In genomic region chr4:84939111-84939510, GRCh38 we compare ENCODE assay signal across 22 cellular contexts. TPM values are rescaled to one million over a fixed set of nuclear protein-coding genes. Genes with fewer than 3 reads are reported as not detected.
DNase-seq lines count a peak whose midpoint lies in the region; ATAC-seq and TF ChIP-seq lines count a peak whose summit lies in the region.
"Had no signal": no experiment of that assay in that cellular context is flagged by ENCODE, and none has a peak within 500 bp of the region (broad histone marks: within the 10 kb centered on the region; RNA-seq: fewer than 3 reads in every experiment).

No MANE protein-coding gene starts in this region.

- H2BK15ac ChIP-seq in mesenchymal stem cell (ENCODE audit: low read depth, poor library complexity, severe bottlenecking): no peak overlapping the region

- H3K4me1 ChIP-seq in heart left ventricle: peaks cover 5 to 41% (median 32%) of the 10 kb centered on the region in 12 donors
- peaks cover 0 to 31% of the 10 kb centered on the region in 2 donors for H3K4me1 ChIP-seq in right atrium auricular region
- H3K4me1 ChIP-seq in mammary epithelial cell (ENCODE audit: insufficient read depth, low read length): peaks cover 13% of the 10 kb centered on the region
- H3K4me1 ChIP-seq in mesenchymal stem cell (ENCODE audit: control insufficient read depth, insufficient read depth, low read depth, low read length): no peaks in the 10 kb centered on the region
- H3K4me1 ChIP-seq in upper lobe of right lung: peaks cover 19% of the 10 kb centered on the region

- no peak for TF ChIP-seq POLR2A in heart left ventricle (IDR thresholded peaks at IDR 0.05)

- H3K14ac ChIP-seq in mesenchymal stem cell (ENCODE audit: low read length in 2 of 2): no peak overlapping the region

- no peak for ATAC-seq in heart left ventricle
- no peak for ATAC-seq in upper lobe of right lung
- no peak for ATAC-seq in GM18520 (IDR thresholded peaks at IDR 0.05; ENCODE audit: unreplicated experiment)
- ATAC-seq: activated CD4-positive, alpha-beta T cell treated with anti-CD3 and anti-CD28 coated beads for 36 hours had no signal

- H3K18ac ChIP-seq in mesenchymal stem cell (ENCODE audit: low read depth in 1 of 2, low read length in 2 of 2): no peak overlapping the region

- no peaks in the 10 kb centered on the region for H4K20me1 ChIP-seq in mammary epithelial cell (ENCODE audit: insufficient read depth, low read length)

- H3K23ac ChIP-seq in mesenchymal stem cell (ENCODE audit: low read length in 2 of 2): no peak overlapping the region

- no peaks in the 10 kb centered on the region for H3K27me3 ChIP-seq in heart left ventricle
- no peaks in the 10 kb centered on the region for H3K27me3 ChIP-seq in right atrium auricular region
- no peaks in the 10 kb centered on the region for H3K27me3 ChIP-seq in mammary epithelial cell (ENCODE audit: insufficient read depth, low read length)
- H3K27me3 ChIP-seq in mesenchymal stem cell (ENCODE audit: control insufficient read depth in 1 of 2, insufficient read depth in 1 of 2, low read length in 2 of 2): no peaks in the 10 kb centered on the region
- H3K27me3 ChIP-seq in upper lobe of right lung: no peaks in the 10 kb centered on the region
- H3K27me3 ChIP-seq: ovary, suprapubic skin had no signal

- no peak overlapping the region for H2BK12ac ChIP-seq in mesenchymal stem cell (ENCODE audit: low read length in 2 of 2)

- H2AFZ ChIP-seq in mammary epithelial cell (ENCODE audit: low read depth, low read length) (no peak overlapping the region), mesenchymal stem cell (ENCODE audit: low read depth, low read length) (no peak overlapping the region)
- H2AFZ ChIP-seq: PC-9 had no signal

- no peaks in the 10 kb centered on the region for H3K79me1 ChIP-seq in mesenchymal stem cell (replicated peaks; ENCODE audit: low read length, poor library complexity, severe bottlenecking)

- no peak for DNase-seq in heart left ventricle
- no peak for DNase-seq in right atrium auricular region (ENCODE audit: low spot score)
- DNase-seq in mammary epithelial cell: no peak
- no peak for DNase-seq in mesenchymal stem cell
- DNase-seq in upper lobe of right lung: no peak
- DNase-seq in SHP77 treated with DMSO at 0.1 percent for 48 hours (lab: John Stamatoyannopoulos, UW): no peak
- no peak for DNase-seq in head of caudate nucleus
- DNase-seq: activated CD4-positive, alpha-beta T cell treated with anti-CD3 and anti-CD28 coated beads for 36 hours; activated gamma-delta T cell; effector CD4-positive, alpha-beta T cell; HCEC 1CT; Karpas-422; left cardiac atrium; NCI-H1105; NCI-H2107; NCI-H69; ovary; PC-9 had no signal

- H2BK5ac ChIP-seq in mesenchymal stem cell (ENCODE audit: low read depth, low read length, poor library complexity, severe bottlenecking): no peak overlapping the region

- CTCF ChIA-PET in mammary epithelial cell (lab: Charles Lee; ENCODE audit: low non-redundant PET): no interaction called here

- peaks cover 85% of the 10 kb centered on the region for H3K79me2 ChIP-seq in mammary epithelial cell (ENCODE audit: insufficient read depth, low read length)

- no peak overlapping the region for H3K4ac ChIP-seq in mesenchymal stem cell (ENCODE audit: low read depth in 1 of 2, low read length in 2 of 2)

- BruUV-seq in mammary epithelial cell (replicated peaks; lab: Mats Ljungman, UMichigan): no TSS peak

- H3K9me3 ChIP-seq in heart left ventricle (peaks cover 0 to 40% (median 19%) of the 10 kb centered on the region in 12 donors), right atrium auricular region (peaks cover 0 to 26% of the 10 kb centered on the region in 2 donors), mammary epithelial cell (replicated peaks; ENCODE audit: insufficient read depth, low read length) (no peaks in the 10 kb centered on the region), mesenchymal stem cell (ENCODE audit: control insufficient read depth, low read length) (peaks cover 27% of the 10 kb centered on the region), upper lobe of right lung (peaks cover 7% of the 10 kb centered on the region)
- H3K9me3 ChIP-seq: ovary had no signal

- dilution Hi-C loops in mammary epithelial cell (cut with HindIII; ENCODE audit: low sequenced_read_pairs): no loop called here

- H2AK5ac ChIP-seq in mesenchymal stem cell (ENCODE audit: low read length, severe bottlenecking): no peak overlapping the region

- no peak overlapping the region for H2BK120ac ChIP-seq in mesenchymal stem cell (ENCODE audit: low read depth, low read length)

- TF ChIP-seq CTCF in heart left ventricle (IDR thresholded peaks at IDR 0.05) (no peak), right atrium auricular region (IDR thresholded peaks at IDR 0.05) (no peak), mammary epithelial cell (conservative IDR thresholded peaks at IDR 0.05 in 1 of 2, IDR thresholded peaks at IDR 0.05 in 1 of 2; ENCODE audit: extremely low read depth in 1 of 2, insufficient read depth in 1 of 2, low read depth in 1 of 2, low read length in 2 of 2) (no peak), upper lobe of right lung (IDR thresholded peaks at IDR 0.05) (no peak)

- H3K4me2 ChIP-seq in mammary epithelial cell (ENCODE audit: insufficient read depth, low read depth, low read length) (peak overlapping the region; percentile 76), mesenchymal stem cell (ENCODE audit: low read length, poor library complexity, severe bottlenecking) (no peak overlapping the region)
- H3K4me2 ChIP-seq: PC-9 had no signal

- H3K9ac ChIP-seq in mammary epithelial cell (ENCODE audit: insufficient read depth, low read length) (no peak overlapping the region), mesenchymal stem cell (ENCODE audit: low read length) (no peak overlapping the region)

- no peak overlapping the region for H4K8ac ChIP-seq in mesenchymal stem cell (ENCODE audit: low read length)

- H4K91ac ChIP-seq in mesenchymal stem cell (ENCODE audit: low read length): no peak overlapping the region

- intact Hi-C loops in heart left ventricle (cut with DNase I): no loop called here
- intact Hi-C loops in mammary epithelial cell (cut with micrococcal nuclease): no loop called here
- intact Hi-C loops in upper lobe of right lung (cut with DNase I): no loop called here
- intact Hi-C loops in head of caudate nucleus (cut with DNase I): no loop called here

- H3K36me3 ChIP-seq in heart left ventricle (peaks cover 0 to 6% (median 0%) of the 10 kb centered on the region in 9 donors), right atrium auricular region (no peaks in the 10 kb centered on the region), mammary epithelial cell (ENCODE audit: insufficient read depth, low read length) (no peaks in the 10 kb centered on the region), mesenchymal stem cell (ENCODE audit: control insufficient read depth in 1 of 2, insufficient read depth in 2 of 2, low read depth in 1 of 2, low read length in 2 of 2) (peaks cover 0 to 3% of the 10 kb centered on the region in 2 experiments), upper lobe of right lung (no peaks in the 10 kb centered on the region)
- H3K36me3 ChIP-seq: ovary, suprapubic skin had no signal

- in situ Hi-C loops in mammary epithelial cell (cut with MboI; ENCODE audit: low sequenced_read_pairs in 2 of 2): no loop called here

- H3K4me3 ChIP-seq in heart left ventricle (no peak overlapping the region), right atrium auricular region (no peak overlapping the region), mammary epithelial cell (replicated peaks in 1 of 3; ENCODE audit: insufficient read depth in 1 of 3, low read depth in 2 of 3, low read length in 3 of 3) (no peak overlapping the region), mesenchymal stem cell (ENCODE audit: insufficient read depth in 1 of 2, low read depth in 1 of 2, low read length in 2 of 2) (no peak overlapping the region), upper lobe of right lung (no peak overlapping the region)
- H3K4me3 ChIP-seq: ovary, PC-9, suprapubic skin had no signal

- H3K27ac ChIP-seq in heart left ventricle (peak overlapping the region in 10 of 12 donors; percentile 12 to 73 (median 48)), right atrium auricular region (peak overlapping the region in 1 of 2 donors; percentile 62), mammary epithelial cell (ENCODE audit: insufficient read depth, low read depth, low read length) (no peak overlapping the region), mesenchymal stem cell (ENCODE audit: low read length, poor library complexity, severe bottlenecking) (peak overlapping the region; percentile 12), upper lobe of right lung (peak overlapping the region; percentile 1)
- H3K27ac ChIP-seq: 22Rv1, C4-2B, ovary, PC-9, suprapubic skin had no signal

- WGBS in heart left ventricle, 4 donors: 78 to 84% (median 80%) methylated on average over 6 of the region's 6 CpGs
- WGBS in mammary epithelial cell (ENCODE audit: low coverage, missing lambda C conversion rate): 67% methylated on average over 6 of the region's 6 CpGs
- 94% methylated on average over 6 of the region's 6 CpGs for WGBS in mesenchymal stem cell

RNA-seq across cellular contexts. Expression of gene WDFY3, which starts 27.4 kb away (rescaled TPM):
- total RNA-seq in heart left ventricle: 100 to 1,000 TPM in 1 of 9 donors, 10 to 100 TPM in 8; 29.2 to 103 (median 54.1) TPM
- 10 to 100 TPM in 1 of 2 donors, 1 to 10 TPM in 1; 5.0 to 14.2 TPM for polyA plus RNA-seq in heart left ventricle
- 10 to 100 TPM; 27.6 to 40.0 TPM for total RNA-seq in right atrium auricular region
- total RNA-seq in mammary epithelial cell: 100 to 1,000 TPM in 1 of 2 donors, 10 to 100 TPM in 1; 72.9 to 118 TPM
- polyA plus RNA-seq in mammary epithelial cell: 20.0 TPM
- polyA minus RNA-seq in mammary epithelial cell: 48.3 TPM
- polyA plus RNA-seq in mesenchymal stem cell (2013, experiment 1 of 2): 20.6 TPM
- 20.5 TPM for polyA plus RNA-seq in mesenchymal stem cell (2013, experiment 2 of 2)
- total RNA-seq in upper lobe of right lung: 126 TPM
